In the genomic region with DNA sequence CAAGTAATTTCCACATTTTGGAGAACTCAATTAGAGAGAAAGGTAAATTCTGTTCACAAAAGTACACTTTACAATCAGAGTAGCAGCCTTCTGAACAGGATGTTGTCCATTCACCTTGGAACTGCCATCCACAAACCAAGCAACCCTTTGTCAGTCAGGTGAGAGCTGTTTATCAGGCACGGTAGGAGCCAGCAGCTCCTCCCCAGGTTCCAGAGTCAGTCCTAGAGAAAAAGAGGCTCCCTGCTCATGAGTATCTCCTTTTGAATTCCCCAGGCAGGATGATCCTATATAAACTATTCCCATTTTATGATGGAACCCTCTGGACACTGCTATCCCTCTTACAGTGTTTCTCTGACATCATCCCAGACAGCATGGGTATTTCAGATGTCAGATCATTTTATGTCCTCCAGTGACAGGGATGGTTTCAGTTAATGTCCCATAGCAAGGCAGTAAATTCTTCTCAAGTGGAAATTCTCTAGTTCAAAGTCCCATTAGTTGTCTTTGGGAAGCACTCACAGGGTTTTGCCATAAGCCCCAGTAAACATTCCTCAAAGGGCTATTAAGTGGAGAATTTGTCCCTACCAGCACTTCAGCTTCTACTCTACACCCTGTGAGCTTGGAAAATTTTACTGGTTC, we compare ENCODE assay signal across 20 cellular contexts.
"Had no signal": no experiment of that assay in that cellular context is flagged by ENCODE, and none has a peak within 500 bp of the region (broad histone marks: within the 10 kb centered on the region; RNA-seq: fewer than 3 reads in every experiment).

No MANE protein-coding gene starts in this region.

- H3K36me3 ChIP-seq: brain microvascular endothelial cell, neutrophil, tibial nerve had no signal

- DNase-seq: activated CD4-positive, alpha-beta T cell treated with anti-CD3 and anti-CD28 coated beads, Interleukin-2, amount 10 ng/mL, durations not matched to agents 7 days and 5 days; activated CD8-positive, alpha-beta T cell treated with anti-CD3 and anti-CD28 coated beads, Interleukin-2, amount 10 ng/mL, durations not matched to agents 7 days and 5 days; activated effector memory CD4-positive, alpha-beta T cell treated with Interleukin-2 at 50 U/mL for 16 hours; activated naive CD4-positive, alpha-beta T cell treated with anti-CD3 and anti-CD28 coated beads, Interleukin-2, amount 10 ng/mL, durations not matched to agents 7 days and 5 days; activated T-cell treated with anti-CD3 and anti-CD28 coated beads, Interleukin-2, amount 50 U/mL, for 4 hours; aorta; brain microvascular endothelial cell; central memory CD4-positive, alpha-beta T cell; cortex of kidney; mucosa of descending colon; naive B cell; stimulated activated CD4-positive, alpha-beta T cell treated with anti-CD3 and anti-CD28 coated beads, Interleukin-12 subunit alpha, Interleukin-12 subunit beta, amount 100 ng/mL, for 4 hours; stimulated activated CD4-positive, alpha-beta T cell treated with anti-CD3 and anti-CD28 coated beads, Interleukin-1b, Interleukin-23, amount 100 ng/mL, for 48 hours; stimulated activated naive CD8-positive, alpha-beta T cell treated with anti-CD3 and anti-CD28 coated beads, Interleukin-15, Interleukin-2, amounts not matched to agents 100 U/mL and 50 U/mL, for 24 hours; substantia nigra; T-cell had no signal

- H3K27ac ChIP-seq: brain microvascular endothelial cell, neutrophil, parathyroid adenoma, tibial nerve had no signal

- H3K9ac ChIP-seq: parathyroid adenoma had no signal

- ATAC-seq: activated CD4-positive, CD25-positive, alpha-beta regulatory T cell treated with anti-CD3 and anti-CD28 coated beads, Interleukin-2, amount 50 U/mL, for 24 hours; activated CD8-positive, alpha-beta T cell treated with anti-CD3 and anti-CD28 coated beads, Interleukin-2, amount 10 ng/mL, durations not matched to agents 7 days and 5 days; activated T-cell treated with anti-CD3 and anti-CD28 coated beads, Interleukin-2, amount 50 U/mL, for 4 hours; mucosa of descending colon; stimulated activated naive CD8-positive, alpha-beta T cell treated with anti-CD3 and anti-CD28 coated beads, Interleukin-15, Interleukin-2, amounts not matched to agents 100 U/mL and 50 U/mL, for 24 hours; T-cell had no signal

- H3K4me3 ChIP-seq: mucosa of descending colon, tibial nerve had no signal

- H3K27me3 ChIP-seq: brain microvascular endothelial cell, neutrophil, tibial nerve had no signal

- H3K4me1 ChIP-seq: parathyroid adenoma had no signal

- H3K9me3 ChIP-seq: mucosa of descending colon, neutrophil, tibial nerve had no signal
